Comparison of ENCODE assay signal across 16 cellular contexts in genomic region chr18:61637319-61637718, GRCh38.
A peak's percentile ranks its signal among the peaks of the same experiment; 100 is the strongest.
DNase-seq lines count a peak whose midpoint lies in the region; ATAC-seq, FAIRE-seq and TF ChIP-seq lines count a peak whose summit lies in the region.
"Had no signal": no experiment of that assay in that cellular context is flagged by ENCODE, and none has a peak within 500 bp of the region (broad histone marks: within the 10 kb centered on the region; RNA-seq: fewer than 3 reads in every experiment).

No MANE protein-coding gene starts in this region.

- H3K27ac Mint-ChIP-seq in glutamatergic neuron (ENCODE audit: unreplicated experiment): no peak overlapping the region
- H3K27ac Mint-ChIP-seq in activated T-helper 2 cell treated with anti-CD3 and anti-CD28 coated beads, Interferon-gamma antibody, Interleukin-2, Interleukin-4, amounts not matched to agents 10 μg/mL and 5 μg/mL and 100 μg/mL, durations not matched to agents 14 hours and 24 hours and 36 hours: no peak overlapping the region
- H3K27ac Mint-ChIP-seq: activated CD4-positive, alpha-beta T cell treated with anti-CD3 and anti-CD28 coated beads for 36 hours; activated T-helper 1 cell treated with anti-CD3 and anti-CD28 coated beads, Interleukin-12 subunit alpha, Interleukin-12 subunit beta, Interleukin-2, Interleukin-4 antibody, amounts not matched to agents 30 ng/mL and 10 ng/mL and 1 ng/mL, durations not matched to agents 14 hours and 24 hours and 36 hours had no signal

- no peaks in the 10 kb centered on the region for H3K9me3 Mint-ChIP-seq in glutamatergic neuron (ENCODE audit: unreplicated experiment)
- no peaks in the 10 kb centered on the region for H3K9me3 Mint-ChIP-seq in activated T-helper 2 cell treated with anti-CD3 and anti-CD28 coated beads, Interferon-gamma antibody, Interleukin-2, Interleukin-4, amounts not matched to agents 10 μg/mL and 5 μg/mL and 100 μg/mL, durations not matched to agents 14 hours and 24 hours and 36 hours
- H3K9me3 Mint-ChIP-seq: activated T-helper 1 cell treated with anti-CD3 and anti-CD28 coated beads, Interleukin-12 subunit alpha, Interleukin-12 subunit beta, Interleukin-2, Interleukin-4 antibody, amounts not matched to agents 30 ng/mL and 10 ng/mL and 1 ng/mL, durations not matched to agents 14 hours and 24 hours and 36 hours; nephron had no signal

- no peaks in the 10 kb centered on the region for H3K36me3 Mint-ChIP-seq in glutamatergic neuron (ENCODE audit: unreplicated experiment)
- no peaks in the 10 kb centered on the region for H3K36me3 Mint-ChIP-seq in activated T-helper 2 cell treated with anti-CD3 and anti-CD28 coated beads, Interferon-gamma antibody, Interleukin-2, Interleukin-4, amounts not matched to agents 10 μg/mL and 5 μg/mL and 100 μg/mL, durations not matched to agents 14 hours and 24 hours and 36 hours (ENCODE audit: low read depth)

- H3K27ac ChIP-seq in HUES64 (ENCODE audit: low read depth, low read length): peak overlapping the region; percentile 7; the same call in 1 of the 2 replicates
- peak overlapping the region in 1 of 4 donors; percentile 68 for H3K27ac ChIP-seq in pancreas
- H3K27ac ChIP-seq in adrenal gland: no peak overlapping the region
- H3K27ac ChIP-seq: BLaER1 treated with 17β-estradiol and CSF1 and Interleukin-3, amounts not matched to agents 10 nM and 100 nM had no signal

- no peaks in the 10 kb centered on the region for H3K9me3 ChIP-seq in HUES64 (ENCODE audit: insufficient read depth, low read depth, low read length)
- H3K9me3 ChIP-seq in pancreas: no peaks in the 10 kb centered on the region
- H3K9me3 ChIP-seq in adrenal gland (replicated peaks in 1 of 3): no peaks in the 10 kb centered on the region
- H3K9me3 ChIP-seq: BLaER1 treated with 17β-estradiol and CSF1 and Interleukin-3, amounts not matched to agents 10 nM and 100 nM had no signal

- ATAC-seq in pancreas (peak; percentile 61 to 81 (median 68)), HG03378 (IDR thresholded peaks at IDR 0.05; ENCODE audit: unreplicated experiment) (no peak), GM18909 (IDR thresholded peaks at IDR 0.05; ENCODE audit: poor library complexity, unreplicated experiment) (no peak)
- ATAC-seq: activated CD4-positive, alpha-beta T cell treated with anti-CD3 and anti-CD28 coated beads for 36 hours; Panc1 had no signal

- intact Hi-C loops in pancreas (cut with DNase I) (loop anchor here in 1 of 3 donors (10.0 kb wide), 1 partner anchor 257 kb away; the partner anchor contains the start of gene RNF152), adrenal gland (cut with DNase I) (loop anchor here (2.0 to 10.0 kb wide), 4 partner anchors 63 to 495 kb away; partner anchors contain the start of gene RNF152 (in 1 of the 2))
- intact Hi-C loops in activated T-helper 2 cell treated with anti-CD3 and anti-CD28 coated beads, Interferon-gamma antibody, Interleukin-2, Interleukin-4, amounts not matched to agents 10 μg/mL and 5 μg/mL and 100 μg/mL, durations not matched to agents 14 hours and 24 hours and 36 hours (cut with micrococcal nuclease): no loop called here

- H3K4me1 Mint-ChIP-seq in glutamatergic neuron (ENCODE audit: low read depth, unreplicated experiment): peaks cover 4% of the 10 kb centered on the region
- no peaks in the 10 kb centered on the region for H3K4me1 Mint-ChIP-seq in activated T-helper 2 cell treated with anti-CD3 and anti-CD28 coated beads, Interferon-gamma antibody, Interleukin-2, Interleukin-4, amounts not matched to agents 10 μg/mL and 5 μg/mL and 100 μg/mL, durations not matched to agents 14 hours and 24 hours and 36 hours (ENCODE audit: low read depth)
- H3K4me1 Mint-ChIP-seq: activated CD4-positive, alpha-beta T cell treated with anti-CD3 and anti-CD28 coated beads for 36 hours had no signal

- peaks cover 36% of the 10 kb centered on the region for H3K27me3 ChIP-seq in HUES64 (ENCODE audit: insufficient read depth, low read length)
- no peaks in the 10 kb centered on the region for H3K27me3 ChIP-seq in pancreas
- H3K27me3 ChIP-seq in adrenal gland: no peaks in the 10 kb centered on the region

- H3K4me3 ChIP-seq in HUES64 (ENCODE audit: low read length) (peak overlapping the region; percentile 10; the same call in 1 of the 2 replicates), pancreas (no peak overlapping the region), adrenal gland (no peak overlapping the region)
- H3K4me3 ChIP-seq: BLaER1 treated with 17β-estradiol and CSF1 and Interleukin-3, amounts not matched to agents 10 nM and 100 nM had no signal

- peak; percentile 16 for DNase-seq in NCI-H524 treated with DMSO at 0.1 percent for 48 hours (lab: John Stamatoyannopoulos, UW)
- peak; percentile 19 for DNase-seq in glutamatergic neuron
- peak; percentile 22 to 61 (median 53) for DNase-seq in pancreas
- DNase-seq in activated T-helper 2 cell treated with anti-CD3 and anti-CD28 coated beads, Interferon-gamma antibody, Interleukin-2, Interleukin-4, amounts not matched to agents 10 μg/mL and 5 μg/mL and 100 μg/mL, durations not matched to agents 14 hours and 24 hours and 36 hours (ENCODE audit: low spot score): no peak
- DNase-seq in adrenal gland: no peak
- DNase-seq: activated CD4-positive, alpha-beta T cell treated with anti-CD3 and anti-CD28 coated beads for 36 hours; effector memory CD4-positive, alpha-beta T cell; left ventricle myocardium superior; NCI-H1930 had no signal

- TF ChIP-seq CTCF in glutamatergic neuron (IDR thresholded peaks at IDR 0.05; ENCODE audit: partially characterized antibody, unreplicated experiment): no peak
- no peak for TF ChIP-seq CTCF in pancreas (IDR thresholded peaks at IDR 0.05)
- no peak for TF ChIP-seq CTCF in adrenal gland (IDR thresholded peaks at IDR 0.05)

- H3K36me3 ChIP-seq in HUES64 (ENCODE audit: insufficient read depth, low read length) (no peaks in the 10 kb centered on the region), pancreas (no peaks in the 10 kb centered on the region), adrenal gland (replicated peaks in 1 of 2) (no peaks in the 10 kb centered on the region)
- H3K36me3 ChIP-seq: BLaER1 treated with 17β-estradiol and CSF1 and Interleukin-3, amounts not matched to agents 10 nM and 100 nM had no signal

- H3K9ac ChIP-seq in HUES64 (ENCODE audit: low read depth, low read length): no peak overlapping the region
- H3K9ac ChIP-seq: BLaER1 treated with 17β-estradiol and CSF1 and Interleukin-3, amounts not matched to agents 10 nM and 100 nM had no signal

- H3K4me3 Mint-ChIP-seq in glutamatergic neuron (ENCODE audit: unreplicated experiment): no peak overlapping the region
- no peak overlapping the region for H3K4me3 Mint-ChIP-seq in activated T-helper 2 cell treated with anti-CD3 and anti-CD28 coated beads, Interferon-gamma antibody, Interleukin-2, Interleukin-4, amounts not matched to agents 10 μg/mL and 5 μg/mL and 100 μg/mL, durations not matched to agents 14 hours and 24 hours and 36 hours (ENCODE audit: low read depth)
- H3K4me3 Mint-ChIP-seq: activated CD4-positive, alpha-beta T cell treated with anti-CD3 and anti-CD28 coated beads for 36 hours; activated T-helper 1 cell treated with anti-CD3 and anti-CD28 coated beads, Interleukin-12 subunit alpha, Interleukin-12 subunit beta, Interleukin-2, Interleukin-4 antibody, amounts not matched to agents 30 ng/mL and 10 ng/mL and 1 ng/mL, durations not matched to agents 14 hours and 24 hours and 36 hours; nephron had no signal

- TF ChIP-seq POLR2A in adrenal gland (IDR thresholded peaks at IDR 0.05): no peak

- H3K27me3 Mint-ChIP-seq in glutamatergic neuron (ENCODE audit: unreplicated experiment): peaks cover 4% of the 10 kb centered on the region
- H3K27me3 Mint-ChIP-seq in activated T-helper 2 cell treated with anti-CD3 and anti-CD28 coated beads, Interferon-gamma antibody, Interleukin-2, Interleukin-4, amounts not matched to agents 10 μg/mL and 5 μg/mL and 100 μg/mL, durations not matched to agents 14 hours and 24 hours and 36 hours (ENCODE audit: low read depth): peaks cover 7% of the 10 kb centered on the region

- no peak for FAIRE-seq in pancreas (lab: Jason Lieb, UNC)

- H3K4me1 ChIP-seq in HUES64 (ENCODE audit: insufficient read depth, low read length) (peaks cover 27% of the 10 kb centered on the region), pancreas (peaks cover 16 to 18% (median 17%) of the 10 kb centered on the region in 3 donors), adrenal gland (replicated peaks in 1 of 2) (peaks cover 0 to 8% of the 10 kb centered on the region in 2 donors)

- WGBS in HUES64: 14% methylated on average over 8 of the region's 8 CpGs
- WGBS in pancreas, 2 donors: 58 to 59% methylated on average over 8 of the region's 8 CpGs
- WGBS in adrenal gland, 4 donors: 89 to 97% (median 94%) methylated on average over 8 of the region's 8 CpGs

Comparison
In these comparisons a context has a peak if more than half of its experiments do, and no peak if none do; other contexts are left out.
1. DNase-seq: peak in NCI-H524 treated with DMSO at 0.1 percent for 48 hours (single experiment), glutamatergic neuron (single experiment) and pancreas (6 of 6); none in activated T-helper 2 cell treated with anti-CD3 and anti-CD28 coated beads, Interferon-gamma antibody, Interleukin-2, Interleukin-4, amounts not matched to agents 10 μg/mL and 5 μg/mL and 100 μg/mL, durations not matched to agents 14 hours and 24 hours and 36 hours (single experiment) and adrenal gland (0 of 7).
2. ATAC-seq: peak in pancreas (4 of 4); none in HG03378 (single experiment) and GM18909 (single experiment).